10 cellular contexts compared by ENCODE assay signal in the genomic region with DNA sequence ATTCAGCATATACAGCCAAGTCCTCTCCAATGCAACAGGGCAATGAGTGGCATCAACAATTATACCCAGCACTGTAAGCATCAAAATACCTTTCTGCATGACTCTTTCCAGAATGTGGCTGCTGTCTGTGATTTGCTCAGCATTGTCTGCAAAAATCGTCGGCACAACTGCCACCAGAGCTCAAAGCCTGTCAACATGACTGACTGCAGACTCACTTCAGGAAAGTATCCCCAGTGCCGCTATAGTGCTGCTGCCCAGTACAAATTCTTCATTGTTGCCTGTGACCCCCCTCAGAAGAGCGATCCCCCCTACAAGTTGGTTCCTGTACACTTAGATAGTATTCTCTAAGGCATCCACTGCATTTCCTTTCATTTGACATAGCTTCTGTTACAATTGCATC. TPM values are rescaled to one million over a fixed set of nuclear protein-coding genes. Genes with fewer than 3 reads are reported as not detected.
DNase-seq lines count a peak whose midpoint lies in the region; TF ChIP-seq lines count a peak whose summit lies in the region.
"Had no signal": no experiment of that assay in that cellular context is flagged by ENCODE, and none has a peak within 500 bp of the region (broad histone marks: within the 10 kb centered on the region; RNA-seq: fewer than 3 reads in every experiment).

No MANE protein-coding gene starts in this region.

- H3K27me3 ChIP-seq in mononuclear cell (ENCODE audit: insufficient read depth, low read length) (no peaks in the 10 kb centered on the region), tibial nerve (no peaks in the 10 kb centered on the region)

- 15 to 19% methylated on average over 4 of the region's 4 CpGs for WGBS in tibial nerve, 2 donors

- H3K36me3 ChIP-seq in tibial nerve: no peaks in the 10 kb centered on the region

- peak overlapping the region; percentile 47 for H3K27ac ChIP-seq in angular gyrus (ENCODE audit: low read depth, low read length)
- H3K27ac ChIP-seq in tibial nerve: peak overlapping the region in 3 of 4 donors; percentile 66 to 77 (median 72)

- DNase-seq in activated naive CD4-positive, alpha-beta T cell treated with Interleukin-2 at 50 U/mL for 16 hours: peak; percentile 4
- no peak for DNase-seq in activated naive CD4-positive, alpha-beta T cell treated with anti-CD3 and anti-CD28 coated beads, Interleukin-2, amount 50 U/mL, for 16 hours
- no peak for DNase-seq in tibial nerve (ENCODE audit: low spot score in 2 of 2)
- DNase-seq in DMS53 treated with DMSO at 0.1 percent for 48 hours (lab: John Stamatoyannopoulos, UW; ENCODE audit: unreplicated experiment): no peak
- DNase-seq in medulla oblongata (ENCODE audit: extremely low spot score): no peak
- DNase-seq in effector CD4-positive, alpha-beta T cell: no peak
- DNase-seq: erythroblast, occipital lobe had no signal

- H3K4me1 ChIP-seq in mononuclear cell (ENCODE audit: insufficient read depth, low read length) (peaks cover 62% of the 10 kb centered on the region), tibial nerve (peaks cover 0 to 9% (median 3%) of the 10 kb centered on the region in 4 donors)

- no peak for TF ChIP-seq CTCF in tibial nerve (IDR thresholded peaks at IDR 0.05)

- TF ChIP-seq POLR2A in tibial nerve (IDR thresholded peaks at IDR 0.05): no peak

- H3K4me3 ChIP-seq in mononuclear cell (ENCODE audit: low read length) (peak overlapping the region; percentile 60), tibial nerve (peak overlapping the region in 3 of 4 donors; percentile 11 to 42 (median 24))

- H3K9me3 ChIP-seq in mononuclear cell (ENCODE audit: low read depth, low read length) (no peaks in the 10 kb centered on the region), tibial nerve (no peaks in the 10 kb centered on the region)

- TF ChIP-seq EP300 in tibial nerve (IDR thresholded peaks at IDR 0.05): no peak

RNA-seq across cellular contexts. Expression of a gene that starts 0.7 kb away (rescaled TPM):
- total RNA-seq in mononuclear cell (31.5 TPM), tibial nerve (10 to 100 TPM in 3 of 4 donors, 1 to 10 TPM in 1; 8.7 to 17.0 (median 13.6) TPM)

RNA-seq across cellular contexts. Expression of a gene that starts 13.6 kb away (rescaled TPM):
- total RNA-seq in mononuclear cell (not detected), tibial nerve (not detected)
- total RNA-seq: occipital lobe had no signal

RNA-seq across cellular contexts. Expression of a gene that starts 20.8 kb away (rescaled TPM):
- total RNA-seq in mononuclear cell (not detected), tibial nerve (100 to 1,000 TPM; 245 to 430 (median 379) TPM)

RNA-seq across cellular contexts. Expression of a gene that starts 36.1 kb away (rescaled TPM):
- total RNA-seq in mononuclear cell: not detected
- total RNA-seq in tibial nerve: not detected
- total RNA-seq: occipital lobe had no signal

Comparison
In these comparisons a context has a peak if more than half of its experiments do, and no peak if none do; other contexts are left out.
1. RNA of a gene that starts 20.8 kb away (total RNA-seq): 245 to 430 TPM in tibial nerve; not detected in mononuclear cell (single experiment); every median in the first group is over 100 times any median in the second.